9 cellular contexts compared by ENCODE assay signal in genomic region chr7:7970620-7971307, GRCh38. TPM values are rescaled to one million over a fixed set of nuclear protein-coding genes. Genes with fewer than 3 reads are reported as not detected.
DNase-seq lines count a peak whose midpoint lies in the region; ATAC-seq, FAIRE-seq and TF ChIP-seq lines count a peak whose summit lies in the region.
"Had no signal": no experiment of that assay in that cellular context is flagged by ENCODE, and none has a peak within 500 bp of the region (broad histone marks: within the 10 kb centered on the region; RNA-seq: fewer than 3 reads in every experiment).

No MANE protein-coding gene starts in this region.

- H3K4me2 ChIP-seq in A549, result peak overlapping the region; percentile 82; the same call in 2 of the 3 replicates

- TF ChIP-seq POLR2A in A549 (IDR thresholded peaks at IDR 0.05; ENCODE audit: low read length), result no peak
- TF ChIP-seq POLR2A in GM12892 (IDR thresholded peaks at IDR 0.05; ENCODE audit: low read depth, low read length), result peak; percentile 28; the same call in 1 of the 2 replicates

- no peak for ATAC-seq in A549
- ATAC-seq in HG02642 (IDR thresholded peaks at IDR 0.05; ENCODE audit: poor library complexity, unreplicated experiment), result no peak

- TF ChIP-seq RAD21 in A549 (conservative IDR thresholded peaks at IDR 0.05 in 1 of 2, IDR thresholded peaks at IDR 0.05 in 1 of 2), result no peak

- no peaks in the 10 kb centered on the region for H3K9me3 ChIP-seq in A549
- no peaks in the 10 kb centered on the region for H3K9me3 ChIP-seq in stomach smooth muscle (ENCODE audit: control insufficient read depth in 2 of 2, low read length in 2 of 2)

- CTCF ChIA-PET in A549 (lab: Yijun Ruan, JAX), result interaction anchor here (1.2 to 1.7 kb wide), 2 partner anchors 289 to 330 kb away, joined by 3 to 5 read pairs; partner anchors contain the start of gene UMAD1

- FAIRE-seq in A549 (lab: Jason Lieb, UNC), result no peak
- peak; percentile 70 for FAIRE-seq in GM12892 (lab: Jason Lieb, UNC)
- FAIRE-seq: endometrium had no signal

- TF ChIP-seq CTCF in A549 (IDR thresholded peaks at IDR 0.05), result no peak

- no peak for TF ChIP-seq EP300 in A549 (IDR thresholded peaks at IDR 0.05)

- H3K36me3 ChIP-seq in stomach smooth muscle (ENCODE audit: control insufficient read depth in 2 of 2, insufficient read depth in 2 of 2, low read length in 2 of 2), result no peaks in the 10 kb centered on the region

- WGBS in A549 (ENCODE audit: missing lambda C conversion rate), result 82% methylated on average over 5 of the region's 5 CpGs

- H3K27ac ChIP-seq in A549, result no peak overlapping the region
- no peak overlapping the region for H3K27ac ChIP-seq in stomach smooth muscle (ENCODE audit: low read length)

- no peaks in the 10 kb centered on the region for H3K27me3 ChIP-seq in stomach smooth muscle (ENCODE audit: control insufficient read depth in 1 of 2, insufficient read depth in 2 of 2, low read length in 2 of 2)

- H3K4me1 ChIP-seq in A549 (0 out of 3 replicates have a peak, but pooled peaks cover 5% of the 10 kb centered on the region), stomach smooth muscle (ENCODE audit: control insufficient read depth, insufficient read depth, low read length) (peaks cover 11% of the 10 kb centered on the region)

- H3K9ac ChIP-seq in stomach smooth muscle (ENCODE audit: low read length in 2 of 2), result peak overlapping the region; percentile 52 to 74

- POLR2A ChIA-PET in A549 (lab: Yijun Ruan, JAX), result no interaction called here

- no peak for DNase-seq in A549 (ENCODE audit: low read depth in 1 of 2, low spot score in 1 of 2)
- no peak for DNase-seq in GM12892 (ENCODE audit: insufficient read length)
- DNase-seq in RKO (ENCODE audit: low spot score), result peak; percentile 18
- DNase-seq in glomerular visceral epithelial cell (ENCODE audit: extremely low spot score), result peak; percentile 7
- DNase-seq in KG1 (lab: John Stamatoyannopoulos, UW), result no peak
- DNase-seq in OCI-M2 (lab: John Stamatoyannopoulos, UW; ENCODE audit: unreplicated experiment), result no peak

- H3K4me3 ChIP-seq in A549, result no peak overlapping the region
- H3K4me3 ChIP-seq in stomach smooth muscle (ENCODE audit: low read length in 2 of 2), result peak overlapping the region; percentile 78 to 91

TF ChIP-seq in A549, 52 proteins besides CTCF, POLR2A, EP300 and RAD21:
- TF ChIP-seq CBX8 (IDR thresholded peaks at IDR 0.05) (peak; percentile 47; the same call in 1 of the 2 replicates), RNF2 (IDR thresholded peaks at IDR 0.05; ENCODE audit: borderline replicate concordance, low read depth) (peak; percentile 90), TFCP2L1 (CRISPR knock-in tag; IDR thresholded peaks at IDR 0.05) (no peak)

RNA-seq across cellular contexts. Expression of gene GLCCI1, which starts 2.2 kb away (rescaled TPM):
- 2.6 and 2.8 TPM in 2 replicates for polyA plus RNA-seq in A549 (2011; rRNA removed)
- 0.83 and 1.1 TPM in 2 replicates for polyA plus RNA-seq in A549 (2012; cell fraction: cytosol; rRNA removed)
- 0.78 and 0.88 TPM in 2 replicates for polyA plus RNA-seq in A549 (2012; cell fraction: nucleus; rRNA removed)
- polyA plus RNA-seq in A549 (2017; fragmentation: RNase III; extraction: RNeasy Plus Mini Kit Qiagen cat#74134 plus additional on column Dnase treatment), result 0.97 to 2.3 TPM (median 1.2 TPM) in 3 replicates
- 3.8 and 4.9 TPM in 2 replicates for polyA minus RNA-seq in A549 (2011; rRNA and poly(A)+ RNA removed)
- polyA plus RNA-seq in GM12892 (2012; ENCODE audit: missing spikeins), result 49.8 TPM

Comparison
In these comparisons a context has a peak if more than half of its experiments do, and no peak if none do; other contexts are left out.
1. DNase-seq: peak in RKO (single experiment) and glomerular visceral epithelial cell (single experiment); none in A549 (0 of 2), GM12892 (single experiment), KG1 (single experiment) and OCI-M2 (single experiment).